In genomic region chr7:24756545-24756988, GRCh38 we compare ENCODE assay signal across 8 cellular contexts. TPM values are rescaled to one million over a fixed set of nuclear protein-coding genes. Genes with fewer than 3 reads are reported as not detected.
A peak's percentile ranks its signal among the peaks of the same experiment; 100 is the strongest.
DNase-seq lines count a peak whose midpoint lies in the region; ATAC-seq and TF ChIP-seq lines count a peak whose summit lies in the region.

No MANE protein-coding gene starts in this region.

- WGBS in adrenal gland, 4 donors: 12 to 24% (median 13%) methylated on average over 19 to 23 of the region's 23 CpGs

- peaks cover 5 to 6% of the 10 kb centered on the region in 2 donors for H3K4me1 ChIP-seq in adrenal gland (replicated peaks in 1 of 2)

- intact Hi-C loops in adrenal gland (cut with DNase I): no loop called here

- no peaks in the 10 kb centered on the region for H3K27me3 ChIP-seq in adrenal gland

- no peak for TF ChIP-seq POLR2A in adrenal gland (IDR thresholded peaks at IDR 0.05)

- peak overlapping the region in 2 of 4 donors; percentile 52 to 73 for H3K4me3 ChIP-seq in adrenal gland

- DNase-seq in adrenal gland: no peak
- DNase-seq in inferior parietal cortex (ENCODE audit: extremely low spot score): peak; percentile 42
- DNase-seq in stimulated activated CD4-positive, alpha-beta T cell treated with anti-CD3 and anti-CD28 coated beads, Interleukin-4, amount 100 ng/mL, for 1 hour: peak; percentile 13
- DNase-seq in NCI-H774 (lab: John Stamatoyannopoulos, UW): no peak

- H3K4me1 Mint-ChIP-seq in IgD-negative memory B cell: peaks cover 8 to 15% (median 9%) of the 10 kb centered on the region in 3 donors

- H3K36me3 Mint-ChIP-seq in IgD-negative memory B cell: no peaks in the 10 kb centered on the region

- H3K27ac ChIP-seq in adrenal gland: peak overlapping the region in 3 of 5 donors; percentile 44 to 84 (median 80)

- ATAC-seq in GM18511 (IDR thresholded peaks at IDR 0.05; ENCODE audit: unreplicated experiment) (peak; percentile 26), HG02981 (IDR thresholded peaks at IDR 0.05; ENCODE audit: unreplicated experiment) (no peak), GM18858 (IDR thresholded peaks at IDR 0.05; ENCODE audit: unreplicated experiment) (no peak)

- no peaks in the 10 kb centered on the region for H3K9me3 Mint-ChIP-seq in IgD-negative memory B cell

- no peaks in the 10 kb centered on the region for H3K9me3 ChIP-seq in adrenal gland (replicated peaks in 1 of 3)

- no peaks in the 10 kb centered on the region for H3K36me3 ChIP-seq in adrenal gland (replicated peaks in 1 of 2)

- H3K27me3 Mint-ChIP-seq in IgD-negative memory B cell: peaks cover 32% of the 10 kb centered on the region

- H3K4me3 Mint-ChIP-seq in IgD-negative memory B cell: peak overlapping the region; percentile 79 to 93 (median 88)

- TF ChIP-seq CTCF in adrenal gland (IDR thresholded peaks at IDR 0.05): no peak

- no peak overlapping the region for H3K27ac Mint-ChIP-seq in IgD-negative memory B cell

RNA-seq across cellular contexts. Expression of gene GSDME, which starts 0.7 kb away (rescaled TPM):
- polyA plus RNA-seq in IgD-negative memory B cell (4.6 TPM), adrenal gland (1 to 10 TPM; 4.3 to 6.8 (median 5.7) TPM)
- 10 to 100 TPM in 1 of 8 donors, 1 to 10 TPM in 7; 2.6 to 10.3 (median 6.3) TPM for total RNA-seq in adrenal gland

Comparison
In these comparisons a context has a peak if more than half of its experiments do, and no peak if none do; other contexts are left out.
1. DNase-seq: peak in inferior parietal cortex (single experiment) and stimulated activated CD4-positive, alpha-beta T cell treated with anti-CD3 and anti-CD28 coated beads, Interleukin-4, amount 100 ng/mL, for 1 hour (single experiment); none in adrenal gland (0 of 7) and NCI-H774 (single experiment).